ENCODE assay signal across 8 cellular contexts in the genomic region with DNA sequence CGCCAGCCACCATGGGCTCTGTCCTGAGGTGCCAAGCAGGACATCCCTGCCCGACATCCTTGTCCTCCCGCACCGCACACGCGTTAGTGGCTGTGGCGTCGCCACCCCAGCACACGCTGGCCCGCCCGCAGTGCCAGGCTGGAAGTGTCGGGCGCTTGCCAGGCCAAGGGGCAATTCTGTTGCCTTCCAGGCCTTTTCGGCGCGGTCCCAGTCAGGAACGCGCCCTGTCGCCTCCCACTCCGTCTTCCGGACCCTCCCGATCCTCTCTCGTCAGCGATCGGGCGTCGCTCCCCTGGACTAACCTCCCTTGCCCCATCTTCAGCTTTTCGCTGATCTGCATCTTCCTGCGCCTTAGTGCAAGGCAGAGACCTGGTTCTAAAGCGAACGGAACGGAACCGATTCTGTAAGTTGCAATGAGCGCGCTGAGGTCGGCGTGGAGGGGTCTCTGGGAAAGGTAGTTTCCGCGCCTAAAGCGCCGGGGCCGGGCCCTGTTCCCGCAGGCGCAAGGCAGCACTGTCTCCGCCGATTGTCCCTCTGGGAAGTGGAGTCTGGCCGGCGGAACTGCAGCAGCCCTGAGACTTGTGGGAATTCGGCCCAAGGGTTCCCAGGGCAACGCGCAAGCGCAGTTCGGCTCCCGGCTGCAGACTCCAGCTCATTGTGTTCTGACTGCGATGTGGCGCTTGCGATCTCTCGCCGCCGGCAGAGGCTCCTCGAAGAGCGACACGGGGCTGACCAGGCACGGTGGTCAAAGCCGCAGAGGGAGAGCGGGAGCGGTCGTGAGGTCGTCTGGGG. TPM values are rescaled to one million over a fixed set of nuclear protein-coding genes. Genes with fewer than 3 reads are reported as not detected.
A peak's percentile ranks its signal among the peaks of the same experiment; 100 is the strongest.
DNase-seq lines count a peak whose midpoint lies in the region; ATAC-seq, FAIRE-seq and TF ChIP-seq lines count a peak whose summit lies in the region.

Gene ZNF454, plus strand, starts transcription at position 630 of the 792 bp plus-strand sequence. CDS start 1,594 bp downstream, outside the sequence.

- H3K27ac ChIP-seq in endothelial cell of umbilical vein (ENCODE audit: insufficient read depth, low read depth, low read length) (no peak within 1 kb of the TSS), transverse colon (peak within 1 kb of the TSS; percentile 71 to 82 (median 76))

- 38% methylated on average over 67 of the region's 69 CpGs; no CpG with 5 or more reads in 1 of the 2 donors for WGBS in transverse colon (ENCODE audit: low coverage in 1 of 2), 2 donors

- intact Hi-C loops in endothelial cell of umbilical vein (cut with micrococcal nuclease) (no loop called here), transverse colon (cut with DNase I; ENCODE audit: low total_unique reads) (no loop called here)

- H3K9me3 ChIP-seq in endothelial cell of umbilical vein (replicated peaks; ENCODE audit: control insufficient read depth, insufficient read depth, low read length) (peaks cover 3% of the 10 kb centered on the region), transverse colon (peaks cover 32 to 44% of the 10 kb centered on the region in 2 donors)

- POLR2A ChIA-PET in endothelial cell of umbilical vein (lab: Charles Lee) = no interaction called here

- H3K36me3 Mint-ChIP-seq in activated T-helper 17 cell treated with anti-CD3 and anti-CD28 coated beads, Interleukin-2, amount 50 U/mL, for 72 hours (ENCODE audit: low read depth) = peaks cover 5% of the 10 kb centered on the region

- CTCF ChIA-PET in endothelial cell of umbilical vein (lab: Charles Lee) = no interaction called here

- H4K20me1 ChIP-seq in endothelial cell of umbilical vein (replicated peaks; ENCODE audit: control insufficient read depth, extremely low read depth, insufficient read depth, low read length) = no peaks in the 10 kb centered on the region

- dilution Hi-C loops in endothelial cell of umbilical vein (cut with MboI; ENCODE audit: extremely low pct_ligation_motif_present, low sequenced_read_pairs) = no loop called here

- FAIRE-seq in endothelial cell of umbilical vein (lab: Jason Lieb, UNC) = no peak

- H3K4me1 ChIP-seq in endothelial cell of umbilical vein (ENCODE audit: control insufficient read depth, extremely low read depth, insufficient read depth, low read length) (no peaks in the 10 kb centered on the region), transverse colon (peaks cover 0 to 4% (median 1%) of the 10 kb centered on the region in 4 donors)

- H3K4me2 ChIP-seq in endothelial cell of umbilical vein (ENCODE audit: insufficient read depth, low read length) = no peak within 1 kb of the TSS

- in situ Hi-C loops in transverse colon (cut with MboI; ENCODE audit: low pct_ligation_motif_present in 1 of 4, low pct_unique_long_range_greater_than_20kb in 1 of 4, low sequenced_read_pairs in 3 of 4) = no loop called here

- no peaks in the 10 kb centered on the region for H3K79me2 ChIP-seq in endothelial cell of umbilical vein (ENCODE audit: control insufficient read depth, insufficient read depth, low read length)

- H3K9me3 Mint-ChIP-seq in activated T-helper 17 cell treated with anti-CD3 and anti-CD28 coated beads, Interleukin-2, amount 50 U/mL, for 72 hours = peaks cover 46% of the 10 kb centered on the region

- no peak within 1 kb of the TSS for H3K27ac Mint-ChIP-seq in activated T-helper 17 cell treated with anti-CD3 and anti-CD28 coated beads, Interleukin-2, amount 50 U/mL, for 72 hours

- H3K9me1 ChIP-seq in endothelial cell of umbilical vein (replicated peaks; ENCODE audit: control insufficient read depth, extremely low read depth, insufficient read depth, low read length) = no peaks in the 10 kb centered on the region

- H3K4me3 ChIP-seq in endothelial cell of umbilical vein (replicated peaks in 1 of 3; ENCODE audit: insufficient read depth in 1 of 3, low read depth in 1 of 3, low read length in 3 of 3) = peak within 1 kb of the TSS in 1 of 3 experiments; percentile 15
- H3K4me3 ChIP-seq in transverse colon = peak within 1 kb of the TSS; percentile 38 to 62 (median 56)

- no TSS peak for BruUV-seq in endothelial cell of umbilical vein (replicated peaks; lab: Mats Ljungman, UMichigan)

- TF ChIP-seq POLR2A in endothelial cell of umbilical vein (IDR thresholded peaks at IDR 0.05; ENCODE audit: low read depth, low read length) (no peak), transverse colon (IDR thresholded peaks at IDR 0.05) (no peak)

- DNase-seq in NCI-H2171 treated with DMSO at 0.1 percent for 48 hours (lab: John Stamatoyannopoulos, UW) (peak; percentile 89), endothelial cell of umbilical vein (ENCODE audit: low read depth, low spot score) (peak; percentile 35), medulla oblongata (ENCODE audit: extremely low spot score) (peak; percentile 94), transverse colon (peak; percentile 82), NOMO-1 treated with DMSO at 0.1 percent for 48 hours (lab: John Stamatoyannopoulos, UW; ENCODE audit: unreplicated experiment) (no peak)
- DNase-seq in activated CD8-positive, alpha-beta memory T cell treated with anti-CD3 and anti-CD28 coated beads for 24 hours = no peak

- no peaks in the 10 kb centered on the region for H3K36me3 ChIP-seq in endothelial cell of umbilical vein (ENCODE audit: control insufficient read depth in 2 of 2, extremely low read depth in 1 of 2, insufficient read depth in 2 of 2, low read length in 2 of 2)
- no peaks in the 10 kb centered on the region for H3K36me3 ChIP-seq in transverse colon

- no peak for TF ChIP-seq EP300 in transverse colon (IDR thresholded peaks at IDR 0.05; ENCODE audit: low read depth)

- H3K27me3 ChIP-seq in endothelial cell of umbilical vein (ENCODE audit: control insufficient read depth in 2 of 2, insufficient read depth in 2 of 2, low read length in 2 of 2) (no peaks in the 10 kb centered on the region), transverse colon (no peaks in the 10 kb centered on the region)

- TF ChIP-seq CTCF in endothelial cell of umbilical vein (IDR thresholded peaks at IDR 0.05; ENCODE audit: extremely low read depth in 1 of 2, insufficient read depth in 1 of 2, low read depth in 1 of 2, low read length in 2 of 2) (no peak), transverse colon (IDR thresholded peaks at IDR 0.05) (no peak)

- H2AFZ ChIP-seq in endothelial cell of umbilical vein (ENCODE audit: low read depth, low read length) = no peak within 1 kb of the TSS

- ATAC-seq in activated T-helper 17 cell treated with anti-CD3 and anti-CD28 coated beads, Interleukin-2, amount 50 U/mL, for 72 hours (replicated peaks) = no peak
- no peak for ATAC-seq in GM19324 (IDR thresholded peaks at IDR 0.05; ENCODE audit: low FRiP score, unreplicated experiment)

- no peak within 1 kb of the TSS for H3K9ac ChIP-seq in endothelial cell of umbilical vein (replicated peaks; ENCODE audit: extremely low read depth, insufficient read depth, low read length)

- peaks cover 18% of the 10 kb centered on the region for H3K27me3 Mint-ChIP-seq in activated T-helper 17 cell treated with anti-CD3 and anti-CD28 coated beads, Interleukin-2, amount 50 U/mL, for 72 hours

- no peaks in the 10 kb centered on the region for H3K4me1 Mint-ChIP-seq in activated T-helper 17 cell treated with anti-CD3 and anti-CD28 coated beads, Interleukin-2, amount 50 U/mL, for 72 hours

- no peak within 1 kb of the TSS for H3K4me3 Mint-ChIP-seq in activated T-helper 17 cell treated with anti-CD3 and anti-CD28 coated beads, Interleukin-2, amount 50 U/mL, for 72 hours

TF ChIP-seq in endothelial cell of umbilical vein, 7 proteins besides CTCF, POLR2A, EP300 and RAD21:
- TF ChIP-seq FOS (IDR thresholded peaks at IDR 0.05; ENCODE audit: borderline replicate concordance, insufficient read depth, low read length) = no peak
- no peak for TF ChIP-seq MYC (IDR thresholded peaks at IDR 0.05; ENCODE audit: low read depth, low read length)
- no peak for TF ChIP-seq JUN (IDR thresholded peaks at IDR 0.05; ENCODE audit: borderline replicate concordance, insufficient read depth, insufficient read length, low read depth)
- TF ChIP-seq POLR2AphosphoS5 (IDR thresholded peaks at IDR 0.05; ENCODE audit: insufficient read depth, low read depth, low read length) = no peak
- no peak for TF ChIP-seq EZH2 (IDR thresholded peaks at IDR 0.05; ENCODE audit: borderline replicate concordance, low read depth, low read length, severe bottlenecking)
- no peak for TF ChIP-seq GATA2 (IDR thresholded peaks at IDR 0.05; ENCODE audit: insufficient read depth, insufficient read length, low read depth, low read length)
- no peak for TF ChIP-seq MAX (IDR thresholded peaks at IDR 0.05; ENCODE audit: insufficient read depth, insufficient read length)

RNA-seq across cellular contexts. Expression of gene ZNF454, which starts in this region (rescaled TPM):
- 0.55 TPM in 1 of 2 replicates, not detected in the other for total RNA-seq in endothelial cell of umbilical vein
- 0.08 and 0.14 TPM in 2 replicates for polyA plus RNA-seq in endothelial cell of umbilical vein
- 0.07 and 0.13 TPM in 2 replicates for polyA plus RNA-seq in endothelial cell of umbilical vein (2011; cell fraction: cytosol; rRNA removed)
- 0.26 and 0.39 TPM in 2 replicates for polyA plus RNA-seq in endothelial cell of umbilical vein (2011; cell fraction: nucleus; rRNA removed)
- not detected in 2 replicates for polyA plus RNA-seq in endothelial cell of umbilical vein (2012)
- polyA minus RNA-seq in endothelial cell of umbilical vein = not detected in 2 replicates
- polyA minus RNA-seq in endothelial cell of umbilical vein (2011; cell fraction: cytosol; rRNA and poly(A)+ RNA removed) = not detected
- polyA minus RNA-seq in endothelial cell of umbilical vein (2011; cell fraction: nucleus; rRNA and poly(A)+ RNA removed) = 0.19 and 0.38 TPM in 2 replicates
- total RNA-seq in transverse colon = 1 to 10 TPM in 2 of 4 donors, under 1 TPM in 1, not detected in 1; 0.41 to 4.1 (median 1.6) TPM
- not detected for total RNA-seq in activated T-helper 17 cell treated with anti-CD3 and anti-CD28 coated beads, Interleukin-2, amount 50 U/mL, for 72 hours

Comparison
In these comparisons a context has a peak if more than half of its experiments do, and no peak if none do; other contexts are left out.
1. Peak in DNase-seq in endothelial cell of umbilical vein; RNA of the gene not detected or under 1 TPM.
2. DNase-seq: peak in NCI-H2171 treated with DMSO at 0.1 percent for 48 hours (single experiment), medulla oblongata (single experiment) and transverse colon (single experiment); none in activated CD8-positive, alpha-beta memory T cell treated with anti-CD3 and anti-CD28 coated beads for 24 hours (single experiment) and NOMO-1 treated with DMSO at 0.1 percent for 48 hours (single experiment).